In genomic region chr2:210445116-210445707, GRCh38 we compare ENCODE assay signal across 1 cellular context.
A peak's percentile ranks its signal among the peaks of the same experiment; 100 is the strongest.
TF ChIP-seq lines count a peak whose summit lies in the region.

No MANE protein-coding gene starts in this region.

TF ChIP-seq in K562, 482 proteins besides CTCF, POLR2A, EP300 and RAD21 (continued from another document):
- no peak for TF ChIP-seq JUN (IDR thresholded peaks at IDR 0.05; ENCODE audit: borderline replicate concordance, low read depth, low read length)
- TF ChIP-seq JUN (CRISPR knock-in tag; IDR thresholded peaks at IDR 0.05; ENCODE audit: borderline replicate concordance) = no peak
- no peak for TF ChIP-seq ZNF41 (CRISPR knock-in tag; conservative IDR thresholded peaks at IDR 0.05)
- no peak for TF ChIP-seq SRSF9 (IDR thresholded peaks at IDR 0.05; ENCODE audit: borderline replicate concordance, low read depth, low read length)
- TF ChIP-seq MAZ (CRISPR knock-in tag; conservative IDR thresholded peaks at IDR 0.05 in 1 of 2, IDR thresholded peaks at IDR 0.05 in 1 of 2) = no peak
- 0 out of 2 replicates have a peak, but pooled peaks have one; percentile 27 for TF ChIP-seq ZNF316 (IDR thresholded peaks at IDR 0.05)
- no peak for TF ChIP-seq GATA2 (CRISPR knock-in tag; IDR thresholded peaks at IDR 0.05)
